Comparison of ENCODE assay signal across 2 cellular contexts in genomic region chr1:204359474-204360255, GRCh38.
TF ChIP-seq lines count a peak whose summit lies in the region.

A gene with protein sequence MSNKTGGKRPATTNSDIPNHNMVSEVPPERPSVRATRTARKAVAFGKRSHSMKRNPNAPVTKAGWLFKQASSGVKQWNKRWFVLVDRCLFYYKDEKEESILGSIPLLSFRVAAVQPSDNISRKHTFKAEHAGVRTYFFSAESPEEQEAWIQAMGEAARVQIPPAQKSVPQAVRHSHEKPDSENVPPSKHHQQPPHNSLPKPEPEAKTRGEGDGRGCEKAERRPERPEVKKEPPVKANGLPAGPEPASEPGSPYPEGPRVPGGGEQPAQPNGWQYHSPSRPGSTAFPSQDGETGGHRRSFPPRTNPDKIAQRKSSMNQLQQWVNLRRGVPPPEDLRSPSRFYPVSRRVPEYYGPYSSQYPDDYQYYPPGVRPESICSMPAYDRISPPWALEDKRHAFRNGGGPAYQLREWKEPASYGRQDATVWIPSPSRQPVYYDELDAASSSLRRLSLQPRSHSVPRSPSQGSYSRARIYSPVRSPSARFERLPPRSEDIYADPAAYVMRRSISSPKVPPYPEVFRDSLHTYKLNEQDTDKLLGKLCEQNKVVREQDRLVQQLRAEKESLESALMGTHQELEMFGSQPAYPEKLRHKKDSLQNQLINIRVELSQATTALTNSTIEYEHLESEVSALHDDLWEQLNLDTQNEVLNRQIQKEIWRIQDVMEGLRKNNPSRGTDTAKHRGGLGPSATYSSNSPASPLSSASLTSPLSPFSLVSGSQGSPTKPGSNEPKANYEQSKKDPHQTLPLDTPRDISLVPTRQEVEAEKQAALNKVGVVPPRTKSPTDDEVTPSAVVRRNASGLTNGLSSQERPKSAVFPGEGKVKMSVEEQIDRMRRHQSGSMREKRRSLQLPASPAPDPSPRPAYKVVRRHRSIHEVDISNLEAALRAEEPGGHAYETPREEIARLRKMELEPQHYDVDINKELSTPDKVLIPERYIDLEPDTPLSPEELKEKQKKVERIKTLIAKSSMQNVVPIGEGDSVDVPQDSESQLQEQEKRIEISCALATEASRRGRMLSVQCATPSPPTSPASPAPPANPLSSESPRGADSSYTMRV (minus strand): TSS chr1:204359929. CDS start chr1:204273727, 86,202 bp downstream.

TF ChIP-seq in H1, 55 proteins besides CTCF, POLR2A, EP300 and RAD21:
- no peak for TF ChIP-seq PHF8 (conservative IDR thresholded peaks at IDR 0.05; ENCODE audit: low read depth, low read length)
- TF ChIP-seq SP2 (IDR thresholded peaks at IDR 0.05; ENCODE audit: low read length), result no peak
- TF ChIP-seq SIN3A (conservative IDR thresholded peaks at IDR 0.05 in 1 of 2, IDR thresholded peaks at IDR 0.05 in 1 of 2; ENCODE audit: low read depth in 1 of 2, low read length in 2 of 2), result peak in 1 of 2 experiments; percentile 27; a peak in 1 of 4 replicates
- no peak for TF ChIP-seq RBBP5 (IDR thresholded peaks at IDR 0.05; ENCODE audit: borderline replicate concordance, low read depth, low read length)
- TF ChIP-seq MAX (IDR thresholded peaks at IDR 0.05), result peak; percentile 30; the same call in 1 of the 2 replicates
- no peak for TF ChIP-seq TAF7 (optimal IDR thresholded peaks at IDR 0.05; ENCODE audit: borderline replicate concordance, low read depth, low read length)
- TF ChIP-seq YY1 (IDR thresholded peaks at IDR 0.05; ENCODE audit: low read depth, low read length), result no peak
- 0 out of 2 replicates have a peak, but pooled peaks have one; percentile 25 for TF ChIP-seq ATF3 (IDR thresholded peaks at IDR 0.05; ENCODE audit: insufficient read depth, low read depth, low read length)
- no peak for TF ChIP-seq BACH1 (IDR thresholded peaks at IDR 0.05; ENCODE audit: low read length)
- TF ChIP-seq EGR1 (IDR thresholded peaks at IDR 0.05; ENCODE audit: borderline replicate concordance, low read depth, low read length), result no peak
- TF ChIP-seq, protein P1, sequence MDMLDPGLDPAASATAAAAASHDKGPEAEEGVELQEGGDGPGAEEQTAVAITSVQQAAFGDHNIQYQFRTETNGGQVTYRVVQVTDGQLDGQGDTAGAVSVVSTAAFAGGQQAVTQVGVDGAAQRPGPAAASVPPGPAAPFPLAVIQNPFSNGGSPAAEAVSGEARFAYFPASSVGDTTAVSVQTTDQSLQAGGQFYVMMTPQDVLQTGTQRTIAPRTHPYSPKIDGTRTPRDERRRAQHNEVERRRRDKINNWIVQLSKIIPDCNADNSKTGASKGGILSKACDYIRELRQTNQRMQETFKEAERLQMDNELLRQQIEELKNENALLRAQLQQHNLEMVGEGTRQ (IDR thresholded peaks at IDR 0.05; ENCODE audit: low read length), result peak; percentile 74
- no peak for TF ChIP-seq SAP30 (IDR thresholded peaks at IDR 0.05; ENCODE audit: insufficient read depth, insufficient replicate concordance, low read length)
- no peak for TF ChIP-seq JUND (IDR thresholded peaks at IDR 0.05; ENCODE audit: low read length)

TF ChIP-seq in GM12891, 5 proteins besides CTCF, POLR2A, EP300 and RAD21:
- TF ChIP-seq POLR2AphosphoS5 (IDR thresholded peaks at IDR 0.05; ENCODE audit: low read depth, low read length) (no peak), POU2F2 (IDR thresholded peaks at IDR 0.05; ENCODE audit: low read depth, low read length) (no peak), PAX5 (IDR thresholded peaks at IDR 0.05; ENCODE audit: insufficient read depth, low read length, severe bottlenecking) (no peak), SPI1 (IDR thresholded peaks at IDR 0.05; ENCODE audit: low read depth, low read length) (no peak), TAF1 (IDR thresholded peaks at IDR 0.05; ENCODE audit: low read depth, low read length) (no peak)
